Comparison of ENCODE assay signal across 8 cellular contexts in genomic region chr7:143362126-143362961, GRCh38. TPM values are rescaled to one million over a fixed set of nuclear protein-coding genes. Genes with fewer than 3 reads are reported as not detected.
DNase-seq lines count a peak whose midpoint lies in the region; ATAC-seq, FAIRE-seq and TF ChIP-seq lines count a peak whose summit lies in the region.

Gene FAM131B (minus strand): TSS chr7:143362713. CDS start chr7:143362603, 110 bp downstream.

- 0 to 1% methylated on average over 20 to 109 of the region's 109 CpGs for WGBS in aorta, 2 donors

- H3K36me3 Mint-ChIP-seq in CD4-positive, alpha-beta memory T cell, result no peaks in the 10 kb centered on the region
- H3K36me3 Mint-ChIP-seq in WTC11, result peaks cover 15% of the 10 kb centered on the region

- no peaks in the 10 kb centered on the region for H3K9me3 ChIP-seq in CD4-positive, alpha-beta memory T cell (ENCODE audit: control insufficient read depth in 1 of 2, low read length in 2 of 2)
- H3K9me3 ChIP-seq in HAP-1, result no peaks in the 10 kb centered on the region
- no peaks in the 10 kb centered on the region for H3K9me3 ChIP-seq in endothelial cell of umbilical vein (replicated peaks; ENCODE audit: control insufficient read depth, insufficient read depth, low read length)
- H3K9me3 ChIP-seq in aorta (ENCODE audit: control insufficient read depth, low read length), result no peaks in the 10 kb centered on the region

- H3K4me3 ChIP-seq in CD4-positive, alpha-beta memory T cell (ENCODE audit: low read length in 2 of 2), result peak within 1 kb of the TSS in 1 of 2 donors; percentile 55
- H3K4me3 ChIP-seq in HAP-1 (peak within 1 kb of the TSS; percentile 40), endothelial cell of umbilical vein (replicated peaks in 1 of 3; ENCODE audit: insufficient read depth in 1 of 3, low read depth in 1 of 3, low read length in 3 of 3) (peak within 1 kb of the TSS; percentile 43 to 51 (median 45)), aorta (ENCODE audit: low read length in 2 of 2) (peak within 1 kb of the TSS; percentile 62 to 66)

- H3K4me1 ChIP-seq in CD4-positive, alpha-beta memory T cell (ENCODE audit: insufficient read depth, low read length), result peaks cover 8% of the 10 kb centered on the region
- no peaks in the 10 kb centered on the region for H3K4me1 ChIP-seq in HAP-1
- no peaks in the 10 kb centered on the region for H3K4me1 ChIP-seq in endothelial cell of umbilical vein (ENCODE audit: control insufficient read depth, extremely low read depth, insufficient read depth, low read length)
- H3K4me1 ChIP-seq in aorta (ENCODE audit: control insufficient read depth in 1 of 2, insufficient read depth in 2 of 2, low read length in 2 of 2), result no peaks in the 10 kb centered on the region

- no peak within 1 kb of the TSS for H3K27ac ChIP-seq in CD4-positive, alpha-beta memory T cell (ENCODE audit: low read depth, low read length)
- H3K27ac ChIP-seq in endothelial cell of umbilical vein (ENCODE audit: insufficient read depth, low read depth, low read length) (no peak within 1 kb of the TSS), aorta (ENCODE audit: low read depth in 1 of 2, low read length in 2 of 2) (no peak within 1 kb of the TSS)

- CTCF ChIA-PET in CD4-positive, alpha-beta memory T cell (lab: Charles Lee; ENCODE audit: partially characterized antibody), result interaction anchor here (0.6 to 1.0 kb wide), 3 partner anchors 9 to 55 kb away, joined by 3 to 4 read pairs (median 3); no protein-coding TSS in a partner anchor
- CTCF ChIA-PET in WTC11 (lab: Charles Lee) (interaction anchor here (0.8 to 1.9 kb wide), 5 partner anchors 10 to 26 kb away, joined by 3 to 7 read pairs (median 6); no protein-coding TSS in a partner anchor), endothelial cell of umbilical vein (lab: Charles Lee) (no interaction called here)

- peaks cover 0 to 2% (median 0%) of the 10 kb centered on the region in 8 donors for H3K9me3 Mint-ChIP-seq in CD4-positive, alpha-beta memory T cell
- H3K9me3 Mint-ChIP-seq in WTC11, result no peaks in the 10 kb centered on the region

- no peak within 1 kb of the TSS for H3K9ac ChIP-seq in endothelial cell of umbilical vein (replicated peaks; ENCODE audit: extremely low read depth, insufficient read depth, low read length)

- peaks cover 9 to 16% (median 12%) of the 10 kb centered on the region in 4 donors for H3K4me1 Mint-ChIP-seq in CD4-positive, alpha-beta memory T cell
- H3K4me1 Mint-ChIP-seq in WTC11, result peaks cover 21% of the 10 kb centered on the region

- POLR2A ChIA-PET in CD4-positive, alpha-beta memory T cell (lab: Charles Lee; ENCODE audit: partially characterized antibody), result interaction anchor here (1.0 to 1.4 kb wide), 4 partner anchors 13 to 74 kb away, joined by 3 to 11 read pairs (median 6); partner anchors contain the start of genes CASP2 and EPHA1
- POLR2A ChIA-PET in WTC11 (lab: Charles Lee) (interaction anchor here (0.6 kb wide), 1 partner anchor 18 kb away, joined by 3 read pairs; no protein-coding TSS in a partner anchor), endothelial cell of umbilical vein (lab: Charles Lee) (no interaction called here)

- H4K20me1 ChIP-seq in endothelial cell of umbilical vein (replicated peaks; ENCODE audit: control insufficient read depth, extremely low read depth, insufficient read depth, low read length), result no peaks in the 10 kb centered on the region

- H3K4me2 ChIP-seq in endothelial cell of umbilical vein (ENCODE audit: insufficient read depth, low read length), result peak within 1 kb of the TSS; percentile 38

- peaks cover 17 to 20% of the 10 kb centered on the region in 2 donors for H3K27me3 Mint-ChIP-seq in CD4-positive, alpha-beta memory T cell
- H3K27me3 Mint-ChIP-seq in WTC11 (ENCODE audit: low read depth), result peaks cover 34% of the 10 kb centered on the region

- no peak for TF ChIP-seq POLR2A in endothelial cell of umbilical vein (IDR thresholded peaks at IDR 0.05; ENCODE audit: low read depth, low read length)

- no peaks in the 10 kb centered on the region for H3K36me3 ChIP-seq in CD4-positive, alpha-beta memory T cell (ENCODE audit: insufficient read depth, low read length)
- no peaks in the 10 kb centered on the region for H3K36me3 ChIP-seq in HAP-1 (replicated peaks)
- H3K36me3 ChIP-seq in endothelial cell of umbilical vein (ENCODE audit: control insufficient read depth in 2 of 2, extremely low read depth in 1 of 2, insufficient read depth in 2 of 2, low read length in 2 of 2), result no peaks in the 10 kb centered on the region
- no peaks in the 10 kb centered on the region for H3K36me3 ChIP-seq in aorta (ENCODE audit: control insufficient read depth in 1 of 2, insufficient read depth in 2 of 2, low read length in 1 of 2)

- in situ Hi-C loops in HAP-1 (cut with MboI; ENCODE audit: low sequenced_read_pairs), result no loop called here

- no peaks in the 10 kb centered on the region for H3K9me1 ChIP-seq in endothelial cell of umbilical vein (replicated peaks; ENCODE audit: control insufficient read depth, extremely low read depth, insufficient read depth, low read length)

- DNase-seq in CD4-positive, alpha-beta memory T cell, result peak in 4 of 5 donors; percentile 34 to 60 (median 40)
- DNase-seq in HAP-1 (ENCODE audit: low spot score in 2 of 2) (peak in 1 of 2 experiments; percentile 43), WTC11 (ENCODE audit: low spot score) (peak; percentile 50), endothelial cell of umbilical vein (ENCODE audit: low read depth, low spot score) (no peak), myocyte (ENCODE audit: low read depth) (peak; percentile 21), aorta (peak in 1 of 2 donors; percentile 81), cortex of kidney (lab: John Stamatoyannopoulos, UW) (no peak)

- intact Hi-C loops in CD4-positive, alpha-beta memory T cell (cut with micrococcal nuclease), result loop anchor here (1.0 to 5.0 kb wide), 3 partner anchors 13 to 1625 kb away; partner anchors contain the start of genes SSBP1 and ZYX
- intact Hi-C loops in endothelial cell of umbilical vein (cut with micrococcal nuclease) (loop anchor here (2.0 to 5.0 kb wide), 2 partner anchors 18 to 55 kb away; no protein-coding TSS in a partner anchor), aorta (cut with DNase I) (loop anchor here in 1 of 2 donors (5.0 kb wide), 1 partner anchor 55 kb away; no protein-coding TSS in a partner anchor)

- H3K79me2 ChIP-seq in endothelial cell of umbilical vein (ENCODE audit: control insufficient read depth, insufficient read depth, low read length), result no peaks in the 10 kb centered on the region

- H3K27me3 ChIP-seq in CD4-positive, alpha-beta memory T cell (ENCODE audit: insufficient read depth, low read length), result peaks cover 27% of the 10 kb centered on the region
- peaks cover 25% of the 10 kb centered on the region for H3K27me3 ChIP-seq in HAP-1 (ENCODE audit: low read depth)
- peaks cover 26 to 42% of the 10 kb centered on the region in 2 experiments for H3K27me3 ChIP-seq in endothelial cell of umbilical vein (ENCODE audit: control insufficient read depth in 2 of 2, insufficient read depth in 2 of 2, low read length in 2 of 2)
- no peaks in the 10 kb centered on the region for H3K27me3 ChIP-seq in aorta (ENCODE audit: control insufficient read depth in 1 of 2, insufficient read depth in 2 of 2, low read length in 1 of 2)

- H3K27ac Mint-ChIP-seq in CD4-positive, alpha-beta memory T cell, result peak within 1 kb of the TSS in 5 of 7 donors; percentile 1 to 78 (median 57)
- H3K27ac Mint-ChIP-seq in WTC11, result no peak within 1 kb of the TSS

- BruUV-seq in endothelial cell of umbilical vein (replicated peaks; lab: Mats Ljungman, UMichigan), result no TSS peak

- peak within 1 kb of the TSS; percentile 84 to 90 (median 86) for H3K4me3 Mint-ChIP-seq in CD4-positive, alpha-beta memory T cell
- peak within 1 kb of the TSS; percentile 92 for H3K4me3 Mint-ChIP-seq in WTC11

- peak; percentile 69 for FAIRE-seq in endothelial cell of umbilical vein (lab: Jason Lieb, UNC)

- peak within 1 kb of the TSS; percentile 91 for H2AFZ ChIP-seq in endothelial cell of umbilical vein (ENCODE audit: low read depth, low read length)

- TF ChIP-seq CTCF in WTC11 (IDR thresholded peaks at IDR 0.05) (no peak), endothelial cell of umbilical vein (IDR thresholded peaks at IDR 0.05; ENCODE audit: extremely low read depth in 1 of 2, insufficient read depth in 1 of 2, low read depth in 1 of 2, low read length in 2 of 2) (no peak)

- dilution Hi-C loops in endothelial cell of umbilical vein (cut with MboI; ENCODE audit: extremely low pct_ligation_motif_present, low sequenced_read_pairs), result no loop called here

- peak; percentile 65 for ATAC-seq in WTC11
- peak; percentile 39 for ATAC-seq in aorta (ENCODE audit: low FRiP score)
- ATAC-seq in GM18858 (IDR thresholded peaks at IDR 0.05; ENCODE audit: unreplicated experiment), result no peak

TF ChIP-seq in endothelial cell of umbilical vein, 7 proteins besides CTCF, POLR2A, EP300 and RAD21:
- TF ChIP-seq GATA2 (IDR thresholded peaks at IDR 0.05; ENCODE audit: insufficient read depth, insufficient read length, low read depth, low read length) (no peak), EZH2 (IDR thresholded peaks at IDR 0.05; ENCODE audit: borderline replicate concordance, low read depth, low read length, severe bottlenecking) (peak; percentile 89)
TF ChIP-seq in endothelial cell of umbilical vein: peak in this region for 1.

RNA-seq across cellular contexts. Expression of gene FAM131B, which starts in this region (rescaled TPM):
- total RNA-seq in CD4-positive, alpha-beta memory T cell, result under 1 TPM; 0.61 to 0.97 TPM
- not detected for polyA plus RNA-seq in CD4-positive, alpha-beta memory T cell
- total RNA-seq in WTC11 (2021), result 24.0 to 26.3 TPM (median 25.3 TPM) in 3 replicates
- total RNA-seq in endothelial cell of umbilical vein, result 1.4 and 1.6 TPM in 2 replicates
- 1.6 and 1.8 TPM in 2 replicates for polyA plus RNA-seq in endothelial cell of umbilical vein
- polyA plus RNA-seq in endothelial cell of umbilical vein (2011; cell fraction: cytosol; rRNA removed), result 1.7 TPM in 2 replicates
- 1.8 and 2.2 TPM in 2 replicates for polyA plus RNA-seq in endothelial cell of umbilical vein (2011; cell fraction: nucleus; rRNA removed)
- 1.6 and 2.2 TPM in 2 replicates for polyA plus RNA-seq in endothelial cell of umbilical vein (2012)
- 4.4 and 5.9 TPM in 2 replicates for polyA minus RNA-seq in endothelial cell of umbilical vein
- polyA minus RNA-seq in endothelial cell of umbilical vein (2011; cell fraction: cytosol; rRNA and poly(A)+ RNA removed), result not detected
- polyA minus RNA-seq in endothelial cell of umbilical vein (2011; cell fraction: nucleus; rRNA and poly(A)+ RNA removed), result 0.77 and 0.82 TPM in 2 replicates
- total RNA-seq in myocyte, result 1.1 and 1.5 TPM in 2 replicates
- polyA plus RNA-seq in myocyte (2012), result 2.0 TPM
- total RNA-seq in aorta, result 1 to 10 TPM; 2.8 to 3.8 TPM
- polyA plus RNA-seq in aorta, result 1 to 10 TPM in 1 of 2 donors, under 1 TPM in 1; 0.41 to 1.0 TPM

Comparison
In these comparisons a context has a peak if more than half of its experiments do, and no peak if none do; other contexts are left out.
1. Peak in DNase-seq in CD4-positive, alpha-beta memory T cell; RNA of the gene not detected or under 1 TPM.
2. DNase-seq: peak in WTC11 (single experiment) and myocyte (single experiment); none in endothelial cell of umbilical vein (single experiment) and cortex of kidney (single experiment).